In genomic region chr2:233849607-233850271, GRCh38 we compare ENCODE assay signal across 21 cellular contexts. TPM values are rescaled to one million over a fixed set of nuclear protein-coding genes. Genes with fewer than 3 reads are reported as not detected.
DNase-seq lines count a peak whose midpoint lies in the region; ATAC-seq and TF ChIP-seq lines count a peak whose summit lies in the region.
"Had no signal": no experiment of that assay in that cellular context is flagged by ENCODE, and none has a peak within 500 bp of the region (broad histone marks: within the 10 kb centered on the region; RNA-seq: fewer than 3 reads in every experiment).

No MANE protein-coding gene starts in this region.

- no peaks in the 10 kb centered on the region for H3K27me3 Mint-ChIP-seq in activated CD8-positive, alpha-beta T cell treated with anti-CD3 and anti-CD28 coated beads, Interleukin-2, amount 10 ng/mL, durations not matched to agents 7 days and 5 days (ENCODE audit: low read depth)
- peaks cover 2% of the 10 kb centered on the region for H3K27me3 Mint-ChIP-seq in activated CD8-positive, alpha-beta T cell treated with anti-CD3 and anti-CD28 coated beads for 36 hours
- peaks cover 5% of the 10 kb centered on the region for H3K27me3 Mint-ChIP-seq in CD4-positive, CD25-positive, alpha-beta regulatory T cell
- H3K27me3 Mint-ChIP-seq in nephron progenitor cell (ENCODE audit: low read depth, poor library complexity): peaks cover 2% of the 10 kb centered on the region

- no peaks in the 10 kb centered on the region for H3K9me3 Mint-ChIP-seq in activated CD8-positive, alpha-beta T cell treated with anti-CD3 and anti-CD28 coated beads, Interleukin-2, amount 10 ng/mL, durations not matched to agents 7 days and 5 days (ENCODE audit: insufficient read depth)
- no peaks in the 10 kb centered on the region for H3K9me3 Mint-ChIP-seq in activated CD8-positive, alpha-beta T cell treated with anti-CD3 and anti-CD28 coated beads for 36 hours
- peaks cover 0 to 1% (median 0%) of the 10 kb centered on the region in 7 donors for H3K9me3 Mint-ChIP-seq in CD4-positive, CD25-positive, alpha-beta regulatory T cell
- no peaks in the 10 kb centered on the region for H3K9me3 Mint-ChIP-seq in nephron progenitor cell
- H3K9me3 Mint-ChIP-seq: IgD-negative memory B cell had no signal

- CTCF ChIA-PET in activated CD8-positive, alpha-beta T cell treated with anti-CD3 and anti-CD28 coated beads, Interleukin-2, amount 10 ng/mL, durations not matched to agents 7 days and 5 days (lab: Charles Lee): interaction anchor here (1.1 kb wide), 1 partner anchor 18 kb away, joined by 3 read pairs; no protein-coding TSS in a partner anchor
- CTCF ChIA-PET in activated CD8-positive, alpha-beta T cell treated with anti-CD3 and anti-CD28 coated beads for 36 hours (lab: Charles Lee): interaction anchor here (0.9 kb wide), 1 partner anchor 14 kb away, joined by 4 read pairs; no protein-coding TSS in a partner anchor

- no peaks in the 10 kb centered on the region for H3K27me3 ChIP-seq in CD4-positive, CD25-positive, alpha-beta regulatory T cell (ENCODE audit: control insufficient read depth, insufficient read depth, low read length)
- no peaks in the 10 kb centered on the region for H3K27me3 ChIP-seq in NT2/D1 (ENCODE audit: insufficient read depth, insufficient read length)

- no peak overlapping the region for H3K4me3 Mint-ChIP-seq in activated CD8-positive, alpha-beta T cell treated with anti-CD3 and anti-CD28 coated beads, Interleukin-2, amount 10 ng/mL, durations not matched to agents 7 days and 5 days
- no peak overlapping the region for H3K4me3 Mint-ChIP-seq in activated CD8-positive, alpha-beta T cell treated with anti-CD3 and anti-CD28 coated beads for 36 hours
- peak overlapping the region in 1 of 4 donors; percentile 34 for H3K4me3 Mint-ChIP-seq in CD4-positive, CD25-positive, alpha-beta regulatory T cell
- no peak overlapping the region for H3K4me3 Mint-ChIP-seq in nephron progenitor cell

- H3K9me3 ChIP-seq in CD4-positive, CD25-positive, alpha-beta regulatory T cell (ENCODE audit: control insufficient read depth in 2 of 2, low read length in 2 of 2): no peaks in the 10 kb centered on the region
- H3K9me3 ChIP-seq in NT2/D1 (ENCODE audit: insufficient read depth, low read length): no peaks in the 10 kb centered on the region
- H3K9me3 ChIP-seq: HAP-1 had no signal

- ATAC-seq in activated CD8-positive, alpha-beta T cell treated with anti-CD3 and anti-CD28 coated beads, Interleukin-2, amount 10 ng/mL, durations not matched to agents 7 days and 5 days: no peak
- ATAC-seq in activated CD8-positive, alpha-beta T cell treated with anti-CD3 and anti-CD28 coated beads for 36 hours: no peak
- ATAC-seq in CD4-positive, CD25-positive, alpha-beta regulatory T cell (ENCODE audit: low read depth in 2 of 2): no peak

- intact Hi-C loops in activated CD8-positive, alpha-beta T cell treated with anti-CD3 and anti-CD28 coated beads for 36 hours (cut with micrococcal nuclease): no loop called here

- no peak for TF ChIP-seq CTCF in activated CD8-positive, alpha-beta T cell treated with anti-CD3 and anti-CD28 coated beads for 36 hours (IDR thresholded peaks at IDR 0.05)
- no peak for TF ChIP-seq CTCF in nephron progenitor cell (IDR thresholded peaks at IDR 0.05)

- DNase-seq in activated CD8-positive, alpha-beta T cell treated with anti-CD3 and anti-CD28 coated beads, Interleukin-2, amount 10 ng/mL, durations not matched to agents 7 days and 5 days: no peak
- DNase-seq in activated CD8-positive, alpha-beta T cell treated with anti-CD3 and anti-CD28 coated beads for 36 hours: no peak
- DNase-seq in CD4-positive, CD25-positive, alpha-beta regulatory T cell: no peak
- DNase-seq in NT2/D1 (ENCODE audit: low read depth, low spot score) (no peak), nephron progenitor cell (no peak), NCI-H2227 (lab: John Stamatoyannopoulos, UW; ENCODE audit: unreplicated experiment) (no peak), Ammon's horn (ENCODE audit: low spot score) (no peak)
- DNase-seq in stimulated activated CD4-positive, alpha-beta T cell treated with anti-CD3 and anti-CD28 coated beads, Interleukin-4, amount 100 ng/mL, for 1 hour: no peak
- DNase-seq: C1 segment of cervical spinal cord; DMS79 treated with DMSO at 0.1 percent for 48 hours; Karpas-422; MM.1S; NCI-H1092 treated with DMSO at 0.1 percent for 48 hours; NCI-H2081; NCI-H510A; NCI-H748 treated with DMSO at 0.1 percent for 48 hours; NK-92 treated with Interleukin-12 subunit alpha and Interleukin-12 subunit beta, amount 100 ng/mL, for 24 hours; SHP77 had no signal

- no peak overlapping the region for H3K4me3 ChIP-seq in CD4-positive, CD25-positive, alpha-beta regulatory T cell (ENCODE audit: low read depth, low read length)
- H3K4me3 ChIP-seq in NT2/D1 (ENCODE audit: insufficient read length, low read depth): no peak overlapping the region
- H3K4me3 ChIP-seq: HAP-1, SK-N-MC had no signal

- H3K4me1 ChIP-seq in CD4-positive, CD25-positive, alpha-beta regulatory T cell (ENCODE audit: control insufficient read depth, insufficient read depth, low read length, poor library complexity, severe bottlenecking): peaks cover 25% of the 10 kb centered on the region
- H3K4me1 ChIP-seq in NT2/D1 (ENCODE audit: insufficient read depth, insufficient read length): peaks cover 3% of the 10 kb centered on the region

- H3K9ac ChIP-seq in NT2/D1 (ENCODE audit: insufficient read length, low read depth): peak overlapping the region; percentile 26

- no peaks in the 10 kb centered on the region for H3K36me3 ChIP-seq in CD4-positive, CD25-positive, alpha-beta regulatory T cell (ENCODE audit: control insufficient read depth, insufficient read depth, low read length)
- H3K36me3 ChIP-seq in NT2/D1 (ENCODE audit: insufficient read depth, insufficient read length, low read length): peaks cover 88% of the 10 kb centered on the region

- H3K27ac ChIP-seq in CD4-positive, CD25-positive, alpha-beta regulatory T cell (ENCODE audit: insufficient read depth, low read length, poor library complexity, severe bottlenecking): no peak overlapping the region
- H3K27ac ChIP-seq: SK-N-MC had no signal

- H3K27ac Mint-ChIP-seq in activated CD8-positive, alpha-beta T cell treated with anti-CD3 and anti-CD28 coated beads, Interleukin-2, amount 10 ng/mL, durations not matched to agents 7 days and 5 days: peak overlapping the region; percentile 39
- no peak overlapping the region for H3K27ac Mint-ChIP-seq in activated CD8-positive, alpha-beta T cell treated with anti-CD3 and anti-CD28 coated beads for 36 hours
- peak overlapping the region in 2 of 3 donors; percentile 43 to 56 for H3K27ac Mint-ChIP-seq in CD4-positive, CD25-positive, alpha-beta regulatory T cell
- peak overlapping the region; percentile 74 for H3K27ac Mint-ChIP-seq in nephron progenitor cell
- H3K27ac Mint-ChIP-seq: IgD-negative memory B cell had no signal

- POLR2A ChIA-PET in activated CD8-positive, alpha-beta T cell treated with anti-CD3 and anti-CD28 coated beads, Interleukin-2, amount 10 ng/mL, durations not matched to agents 7 days and 5 days (lab: Charles Lee): no interaction called here
- POLR2A ChIA-PET in activated CD8-positive, alpha-beta T cell treated with anti-CD3 and anti-CD28 coated beads for 36 hours (lab: Charles Lee): no interaction called here

- peaks cover 64% of the 10 kb centered on the region for H3K4me1 Mint-ChIP-seq in activated CD8-positive, alpha-beta T cell treated with anti-CD3 and anti-CD28 coated beads, Interleukin-2, amount 10 ng/mL, durations not matched to agents 7 days and 5 days (ENCODE audit: low read depth)
- peaks cover 17% of the 10 kb centered on the region for H3K4me1 Mint-ChIP-seq in activated CD8-positive, alpha-beta T cell treated with anti-CD3 and anti-CD28 coated beads for 36 hours (ENCODE audit: low read depth)
- H3K4me1 Mint-ChIP-seq in CD4-positive, CD25-positive, alpha-beta regulatory T cell: peaks cover 0 to 46% (median 16%) of the 10 kb centered on the region in 4 donors
- peaks cover 32% of the 10 kb centered on the region for H3K4me1 Mint-ChIP-seq in nephron progenitor cell

- H3K36me3 Mint-ChIP-seq in activated CD8-positive, alpha-beta T cell treated with anti-CD3 and anti-CD28 coated beads, Interleukin-2, amount 10 ng/mL, durations not matched to agents 7 days and 5 days (ENCODE audit: low read depth): peaks cover 83% of the 10 kb centered on the region
- peaks cover 89% of the 10 kb centered on the region for H3K36me3 Mint-ChIP-seq in activated CD8-positive, alpha-beta T cell treated with anti-CD3 and anti-CD28 coated beads for 36 hours (ENCODE audit: low read depth)
- no peaks in the 10 kb centered on the region for H3K36me3 Mint-ChIP-seq in CD4-positive, CD25-positive, alpha-beta regulatory T cell
- H3K36me3 Mint-ChIP-seq in nephron progenitor cell (ENCODE audit: low read depth): peaks cover 48% of the 10 kb centered on the region

RNA-seq across cellular contexts. Expression of gene HJURP, which starts 4.6 kb away (rescaled TPM):
- 100 to 1,000 TPM; 128 to 135 TPM for total RNA-seq in activated CD8-positive, alpha-beta T cell treated with anti-CD3 and anti-CD28 coated beads, Interleukin-2, amount 10 ng/mL, durations not matched to agents 7 days and 5 days
- total RNA-seq in activated CD8-positive, alpha-beta T cell treated with anti-CD3 and anti-CD28 coated beads for 36 hours: 10 to 100 TPM; 79.8 to 83.6 TPM
- total RNA-seq in CD4-positive, CD25-positive, alpha-beta regulatory T cell: 1.8 TPM
- polyA plus RNA-seq in CD4-positive, CD25-positive, alpha-beta regulatory T cell: 1 to 10 TPM in 2 of 4 donors, under 1 TPM in 2; 0.34 to 1.7 (median 0.98) TPM
- polyA plus RNA-seq: IgD-negative memory B cell had no signal

Comparison
In these comparisons a context has a peak if more than half of its experiments do, and no peak if none do; other contexts are left out.
1. RNA of gene HJURP, which starts 4.6 kb away (total RNA-seq): 128 to 135 TPM in activated CD8-positive, alpha-beta T cell treated with anti-CD3 and anti-CD28 coated beads, Interleukin-2, amount 10 ng/mL, durations not matched to agents 7 days and 5 days and 79.8 to 83.6 TPM in activated CD8-positive, alpha-beta T cell treated with anti-CD3 and anti-CD28 coated beads for 36 hours; 1.8 TPM in CD4-positive, CD25-positive, alpha-beta regulatory T cell (single experiment); every median in the first group is over 10 times any median in the second.